In the genomic region with DNA sequence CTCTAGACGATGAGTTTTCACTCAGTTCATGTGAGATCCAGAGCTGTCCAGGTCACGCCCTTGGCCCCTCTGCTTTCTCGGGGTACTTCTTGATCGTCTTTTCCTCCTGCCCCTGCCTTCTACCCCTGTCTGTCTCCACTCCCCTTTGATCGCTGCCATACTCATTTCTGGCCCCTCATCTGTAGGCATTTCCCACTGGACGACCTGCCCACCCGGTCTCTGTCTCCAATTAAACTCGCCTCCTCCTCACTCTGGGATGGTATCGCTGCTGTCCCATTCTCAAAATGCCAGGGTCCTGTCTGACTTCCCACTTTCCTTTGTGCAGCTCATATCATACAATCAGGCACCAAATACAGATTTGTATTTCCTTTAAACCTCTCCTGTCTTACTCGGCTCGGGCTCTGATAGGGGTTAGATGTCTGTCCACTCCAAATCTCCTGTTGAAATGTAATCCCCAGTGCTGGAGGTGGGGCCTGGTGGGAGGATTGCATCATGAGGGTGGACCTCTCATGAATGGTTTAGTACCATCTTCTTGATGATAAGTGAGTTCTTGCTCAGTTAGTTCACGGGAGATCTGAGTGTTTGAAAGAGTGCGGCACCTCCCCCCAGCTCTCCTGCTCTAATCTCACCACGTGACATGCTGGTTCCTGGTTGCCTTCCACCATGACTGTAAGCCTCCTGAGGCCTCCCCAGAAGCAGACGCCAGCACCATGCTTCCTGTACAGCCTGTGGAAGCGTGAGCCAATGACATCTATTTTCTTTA, we compare ENCODE assay signal across 1 cellular context.
TF ChIP-seq lines count a peak whose summit lies in the region.

No MANE protein-coding gene starts in this region.

TF ChIP-seq in H1, 55 proteins besides CTCF, POLR2A, EP300 and RAD21:
- TF ChIP-seq BACH1 (IDR thresholded peaks at IDR 0.05; ENCODE audit: low read length) (no peak), FOSL1 (IDR thresholded peaks at IDR 0.05; ENCODE audit: insufficient read depth, low read depth, low read length) (no peak), ASH2L (IDR thresholded peaks at IDR 0.05; ENCODE audit: low read length) (no peak), RXRA (IDR thresholded peaks at IDR 0.05; ENCODE audit: insufficient read depth, low read depth, low read length) (no peak), SP4 (IDR thresholded peaks at IDR 0.05; ENCODE audit: low read length) (no peak), SUZ12 (IDR thresholded peaks at IDR 0.05; ENCODE audit: low read length) (no peak), NANOG (IDR thresholded peaks at IDR 0.05; ENCODE audit: insufficient read depth, low read depth, low read length, poor library complexity, severe bottlenecking) (no peak), POU5F1 (IDR thresholded peaks at IDR 0.05; ENCODE audit: low read depth, low read length) (no peak), POLR2AphosphoS5 (IDR thresholded peaks at IDR 0.05; ENCODE audit: low read depth, low read length) (no peak), RNF2 (IDR thresholded peaks at IDR 0.05; ENCODE audit: borderline replicate concordance, low read depth, low read length, missing control alignments, poor library complexity, severe bottlenecking) (no peak), CTBP2 (IDR thresholded peaks at IDR 0.05; ENCODE audit: borderline replicate concordance, insufficient read depth, insufficient read length, low read length) (no peak)
